In the genomic region with DNA sequence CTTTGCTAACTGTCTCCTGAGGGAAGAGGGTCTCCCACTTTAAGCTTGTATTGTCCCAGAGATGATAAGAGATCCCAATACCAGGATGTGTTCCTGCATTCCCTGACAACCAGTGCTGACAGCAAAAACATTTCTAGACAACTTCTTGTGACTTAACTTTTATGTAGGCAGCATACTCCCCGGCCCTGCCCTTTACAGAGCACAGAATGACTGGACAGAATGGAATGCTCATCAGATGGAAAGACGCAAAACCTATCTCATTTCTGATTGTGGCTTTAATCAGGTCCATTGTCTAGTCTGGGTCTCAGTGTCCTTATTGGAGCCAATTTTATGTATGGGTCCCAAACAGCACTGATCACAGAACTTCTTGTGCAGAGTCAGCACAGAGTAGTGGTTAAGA, we compare ENCODE assay signal across 19 cellular contexts. TPM values are rescaled to one million over a fixed set of nuclear protein-coding genes. Genes with fewer than 3 reads are reported as not detected.
A peak's percentile ranks its signal among the peaks of the same experiment; 100 is the strongest.
DNase-seq lines count a peak whose midpoint lies in the region; ATAC-seq and TF ChIP-seq lines count a peak whose summit lies in the region.
"Had no signal": no experiment of that assay in that cellular context is flagged by ENCODE, and none has a peak within 500 bp of the region (broad histone marks: within the 10 kb centered on the region; RNA-seq: fewer than 3 reads in every experiment).

No MANE protein-coding gene starts in this region.

- H3F3A ChIP-seq in SK-N-SH (replicated peaks; ENCODE audit: insufficient read depth) = peaks cover 5% of the 10 kb centered on the region

- CTCF ChIA-PET in SK-N-SH (lab: Yijun Ruan, JAX) = no interaction called here
- CTCF ChIA-PET in activated CD8-positive, alpha-beta memory T cell treated with anti-CD3 and anti-CD28 coated beads, Interleukin-2, amount 10 ng/mL, durations not matched to agents 7 days and 5 days (lab: Charles Lee) = no interaction called here

- TF ChIP-seq EP300 in SK-N-SH (IDR thresholded peaks at IDR 0.05; ENCODE audit: borderline replicate concordance in 1 of 2, low read depth in 1 of 2, low read length in 1 of 2) = peak in 1 of 2 experiments; percentile 55; a peak in 1 of 4 replicates

- TF ChIP-seq CTCF in SK-N-SH (IDR thresholded peaks at IDR 0.05) = no peak

- no peak overlapping the region for H3K4me3 Mint-ChIP-seq in activated CD8-positive, alpha-beta memory T cell treated with anti-CD3 and anti-CD28 coated beads, Interleukin-2, amount 10 ng/mL, durations not matched to agents 7 days and 5 days
- H3K4me3 Mint-ChIP-seq: natural killer cell; stimulated activated memory B cell treated with anti-CD40 and anti-IgM and Interleukin-4, amounts not matched to agents 10 μg/mL and 1 μg/mL and 100 μg/mL, for 72 hours had no signal

- 0% methylated on average over 2 of the region's 2 CpGs for WGBS in SK-N-SH (ENCODE audit: low lambda C conversion rate)

- peak overlapping the region; percentile 68 to 79; a peak in 3 of 4 replicates for H3K27ac ChIP-seq in SK-N-SH (ENCODE audit: low read depth in 2 of 2, low read length in 1 of 2)
- H3K27ac ChIP-seq: coronary artery, upper lobe of right lung had no signal

- H3K4me3 ChIP-seq in SK-N-SH (ENCODE audit: low read depth in 2 of 2, low read length in 1 of 2) = no peak overlapping the region
- H3K4me3 ChIP-seq: coronary artery, K562, upper lobe of right lung had no signal

- no peak overlapping the region for H3K27ac Mint-ChIP-seq in activated CD8-positive, alpha-beta memory T cell treated with anti-CD3 and anti-CD28 coated beads, Interleukin-2, amount 10 ng/mL, durations not matched to agents 7 days and 5 days
- H3K27ac Mint-ChIP-seq: activated naive CD4-positive, alpha-beta T cell treated with anti-CD3 and anti-CD28 coated beads, Interleukin-2, amount 50 U/mL, for 72 hours; natural killer cell; stimulated activated memory B cell treated with anti-CD40 and anti-IgM and Interleukin-4, amounts not matched to agents 10 μg/mL and 1 μg/mL and 100 μg/mL, for 72 hours had no signal

- H3K9me3 Mint-ChIP-seq in activated CD8-positive, alpha-beta memory T cell treated with anti-CD3 and anti-CD28 coated beads, Interleukin-2, amount 10 ng/mL, durations not matched to agents 7 days and 5 days (ENCODE audit: low read depth) = no peaks in the 10 kb centered on the region
- H3K9me3 Mint-ChIP-seq: natural killer cell had no signal

- no peak for TF ChIP-seq RAD21 in SK-N-SH (IDR thresholded peaks at IDR 0.05; ENCODE audit: low read length)

- no peaks in the 10 kb centered on the region for H3K27me3 ChIP-seq in SK-N-SH (ENCODE audit: insufficient read depth)
- H3K27me3 ChIP-seq: upper lobe of right lung had no signal

- H3K4me1 Mint-ChIP-seq in activated CD8-positive, alpha-beta memory T cell treated with anti-CD3 and anti-CD28 coated beads, Interleukin-2, amount 10 ng/mL, durations not matched to agents 7 days and 5 days = peaks cover 3% of the 10 kb centered on the region
- H3K4me1 Mint-ChIP-seq: stimulated activated memory B cell treated with anti-CD40 and anti-IgM and Interleukin-4, amounts not matched to agents 10 μg/mL and 1 μg/mL and 100 μg/mL, for 72 hours had no signal

- H3K9me3 ChIP-seq in SK-N-SH = no peaks in the 10 kb centered on the region
- H3K9me3 ChIP-seq: upper lobe of right lung had no signal

- peak overlapping the region; percentile 37; the same call in 1 of the 2 replicates for H3K9ac ChIP-seq in SK-N-SH

- no peak for ATAC-seq in activated CD8-positive, alpha-beta memory T cell treated with anti-CD3 and anti-CD28 coated beads, Interleukin-2, amount 10 ng/mL, durations not matched to agents 7 days and 5 days
- ATAC-seq in HG03025 (IDR thresholded peaks at IDR 0.05; ENCODE audit: low FRiP score, unreplicated experiment) = no peak
- ATAC-seq: activated naive CD4-positive, alpha-beta T cell treated with anti-CD3 and anti-CD28 coated beads, Interleukin-2, amount 50 U/mL, for 72 hours; K562; natural killer cell; stimulated activated memory B cell treated with anti-CD40 and anti-IgM and Interleukin-4, amounts not matched to agents 10 μg/mL and 1 μg/mL and 100 μg/mL, for 72 hours; upper lobe of right lung had no signal

- POLR2A ChIA-PET in SK-N-SH (lab: Yijun Ruan, JAX) = no interaction called here

- peaks cover 6 to 11% of the 10 kb centered on the region in 2 experiments; a peak in 3 of 4 replicates for H3K4me1 ChIP-seq in SK-N-SH (ENCODE audit: control insufficient read depth in 1 of 2, insufficient read depth in 2 of 2, low read depth in 1 of 2, low read length in 1 of 2)
- H3K4me1 ChIP-seq: upper lobe of right lung had no signal

- peaks cover 1% of the 10 kb centered on the region for H3K27me3 Mint-ChIP-seq in activated CD8-positive, alpha-beta memory T cell treated with anti-CD3 and anti-CD28 coated beads, Interleukin-2, amount 10 ng/mL, durations not matched to agents 7 days and 5 days

- H3K36me3 ChIP-seq in SK-N-SH (replicated peaks in 1 of 2; ENCODE audit: control insufficient read depth in 1 of 2, insufficient read depth in 2 of 2, low read length in 1 of 2) = no peaks in the 10 kb centered on the region
- H3K36me3 ChIP-seq: upper lobe of right lung had no signal

- H2AFZ ChIP-seq in SK-N-SH (ENCODE audit: low read depth) = peak overlapping the region; percentile 71; the same call in 1 of the 2 replicates

- H4K20me1 ChIP-seq in SK-N-SH (ENCODE audit: insufficient read depth) = no peaks in the 10 kb centered on the region

- DNase-seq in ELF-1 (ENCODE audit: low read depth, low spot score) = peak; percentile 27
- no peak for DNase-seq in SK-N-SH
- peak; percentile 53 for DNase-seq in fibroblast of gingiva (ENCODE audit: low read depth)
- peak; percentile 38 for DNase-seq in non-pigmented ciliary epithelial cell (ENCODE audit: low read depth)
- no peak for DNase-seq in activated CD8-positive, alpha-beta memory T cell treated with anti-CD3 and anti-CD28 coated beads, Interleukin-2, amount 10 ng/mL, durations not matched to agents 7 days and 5 days
- DNase-seq in SIG-M5 (lab: John Stamatoyannopoulos, UW) = no peak
- DNase-seq in NCI-H2171 (lab: John Stamatoyannopoulos, UW) = no peak
- DNase-seq: C1 segment of cervical spinal cord; DND-41; natural killer cell; NCI-H748 treated with DMSO at 0.1 percent for 48 hours; SHP77 treated with DMSO at 0.1 percent for 48 hours; stimulated activated CD4-positive, alpha-beta T cell treated with anti-CD3 and anti-CD28 coated beads, Interleukin-4, amount 100 ng/mL, for 24 hours; upper lobe of right lung had no signal

- peak overlapping the region; percentile 47; the same call in 1 of the 2 replicates for H3K4me2 ChIP-seq in SK-N-SH

- H3K79me2 ChIP-seq in SK-N-SH (ENCODE audit: insufficient read depth) = no peaks in the 10 kb centered on the region

- no peaks in the 10 kb centered on the region for H3K36me3 Mint-ChIP-seq in activated CD8-positive, alpha-beta memory T cell treated with anti-CD3 and anti-CD28 coated beads, Interleukin-2, amount 10 ng/mL, durations not matched to agents 7 days and 5 days
- H3K36me3 Mint-ChIP-seq: natural killer cell; stimulated activated memory B cell treated with anti-CD40 and anti-IgM and Interleukin-4, amounts not matched to agents 10 μg/mL and 1 μg/mL and 100 μg/mL, for 72 hours had no signal

- no peaks in the 10 kb centered on the region for H3K9me2 ChIP-seq in SK-N-SH

TF ChIP-seq in SK-N-SH, 30 proteins besides CTCF, POLR2A, EP300 and RAD21:
- TF ChIP-seq MXI1 (IDR thresholded peaks at IDR 0.05; ENCODE audit: low read depth, low read length) (no peak), NFIC (IDR thresholded peaks at IDR 0.05; ENCODE audit: borderline replicate concordance) (peak; percentile 50; the same call in 1 of the 2 replicates), GATA2 (CRISPR knock-in tag; IDR thresholded peaks at IDR 0.05) (no peak), SIN3A (IDR thresholded peaks at IDR 0.05; ENCODE audit: borderline replicate concordance, low read depth, low read length) (peak; percentile 43; the same call in 1 of the 2 replicates), TEAD4 (IDR thresholded peaks at IDR 0.05; ENCODE audit: borderline replicate concordance, insufficient read depth) (peak; percentile 47; the same call in 1 of the 2 replicates), JUND (IDR thresholded peaks at IDR 0.05) (peak; percentile 88), POLR2AphosphoS5 (IDR thresholded peaks at IDR 0.05; ENCODE audit: low read depth, low read length) (no peak; the same call in 1 of the 2 replicates), RXRA (IDR thresholded peaks at IDR 0.05; ENCODE audit: borderline replicate concordance, low read depth) (no peak), RFX5 (IDR thresholded peaks at IDR 0.05; ENCODE audit: low read length) (no peak), TCF12 (IDR thresholded peaks at IDR 0.05) (peak; percentile 69; the same call in 1 of the 2 replicates), YY1 (IDR thresholded peaks at IDR 0.05; ENCODE audit: low read depth) (no peak), PBX3 (IDR thresholded peaks at IDR 0.05) (peak; percentile 50), NRF1 (IDR thresholded peaks at IDR 0.05; ENCODE audit: low read depth, low read length) (no peak), FOSL2 (IDR thresholded peaks at IDR 0.05; ENCODE audit: borderline replicate concordance, low read depth) (peak; percentile 73), FOXM1 (IDR thresholded peaks at IDR 0.05; ENCODE audit: low read depth) (no peak)
- TF ChIP-seq, protein P1, sequence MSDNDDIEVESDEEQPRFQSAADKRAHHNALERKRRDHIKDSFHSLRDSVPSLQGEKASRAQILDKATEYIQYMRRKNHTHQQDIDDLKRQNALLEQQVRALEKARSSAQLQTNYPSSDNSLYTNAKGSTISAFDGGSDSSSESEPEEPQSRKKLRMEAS (IDR thresholded peaks at IDR 0.05; ENCODE audit: low read depth) = no peak

RNA-seq across cellular contexts. Expression of gene PLAC1, which starts 18.2 kb away (rescaled TPM):
- 50.9 and 72.3 TPM in 2 replicates for polyA plus RNA-seq in SK-N-SH (2012; rRNA removed)
- 43.2 and 53.1 TPM in 2 replicates for polyA plus RNA-seq in SK-N-SH (2012; cell fraction: cytosol; rRNA removed)
- polyA plus RNA-seq in SK-N-SH (2012; cell fraction: nucleus; rRNA removed) = 19.3 and 28.0 TPM in 2 replicates
- total RNA-seq in activated CD8-positive, alpha-beta memory T cell treated with anti-CD3 and anti-CD28 coated beads, Interleukin-2, amount 10 ng/mL, durations not matched to agents 7 days and 5 days = not detected
- total RNA-seq: activated naive CD4-positive, alpha-beta T cell treated with anti-CD3 and anti-CD28 coated beads, Interleukin-2, amount 50 U/mL, for 72 hours; natural killer cell; upper lobe of right lung had no signal

Comparison
In these comparisons a context has a peak if more than half of its experiments do, and no peak if none do; other contexts are left out.
1. DNase-seq: peak in ELF-1 (single experiment), fibroblast of gingiva (single experiment) and non-pigmented ciliary epithelial cell (single experiment); none in SK-N-SH (single experiment), activated CD8-positive, alpha-beta memory T cell treated with anti-CD3 and anti-CD28 coated beads, Interleukin-2, amount 10 ng/mL, durations not matched to agents 7 days and 5 days (single experiment), SIG-M5 (single experiment) and NCI-H2171 (single experiment).